ENCODE assay signal across 1 cellular context in the genomic region with DNA sequence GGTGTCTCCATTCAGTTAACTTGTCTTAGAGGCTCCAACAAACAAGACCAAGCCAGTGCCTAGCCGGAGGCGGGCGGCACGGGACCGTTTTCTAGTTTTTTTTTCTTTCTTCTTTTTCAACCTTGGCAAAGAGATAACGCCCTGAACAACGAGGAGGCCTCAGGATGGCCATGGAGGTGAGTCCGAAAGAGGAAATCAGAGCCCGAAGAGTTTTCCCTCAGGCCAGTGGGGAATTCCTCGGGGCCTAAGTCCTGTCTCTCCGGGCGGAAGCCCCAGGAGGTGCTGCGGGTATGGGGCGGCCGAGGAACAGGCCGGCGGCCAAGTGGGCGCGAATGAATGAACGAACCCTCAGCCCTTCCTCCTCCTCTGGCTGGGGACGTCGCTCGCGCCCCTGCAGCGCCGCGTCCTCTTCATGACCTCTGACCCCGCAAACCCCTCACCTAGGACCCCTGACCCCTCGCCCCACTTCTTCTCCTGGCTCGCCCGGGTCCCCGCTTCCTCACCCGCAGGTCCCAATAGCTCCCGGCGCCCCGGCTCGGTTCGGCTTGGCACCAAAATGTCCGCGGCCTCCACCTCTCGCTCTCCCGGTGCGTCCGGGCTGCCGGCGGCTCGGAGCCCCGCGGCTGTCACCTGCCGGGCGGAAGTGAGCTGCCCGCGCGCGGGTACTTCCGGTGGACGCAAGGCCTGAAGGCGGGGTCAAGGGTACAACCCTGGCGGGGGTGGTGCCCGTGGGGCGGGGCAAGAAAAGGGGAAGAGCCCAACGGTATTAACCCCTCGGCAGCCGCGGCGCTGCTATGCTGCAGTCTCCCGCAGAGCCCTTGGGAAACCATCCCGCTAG.
TF ChIP-seq lines count a peak whose summit lies in the region.

A gene (minus strand): TSS at position 650 of the 838 bp plus-strand sequence. CDS start 21,327 bp downstream, outside the sequence.

TF ChIP-seq in HepG2, 621 proteins besides CTCF, POLR2A, EP300 and RAD21 (continued from another document and continues in another):
- TF ChIP-seq, protein P1, sequence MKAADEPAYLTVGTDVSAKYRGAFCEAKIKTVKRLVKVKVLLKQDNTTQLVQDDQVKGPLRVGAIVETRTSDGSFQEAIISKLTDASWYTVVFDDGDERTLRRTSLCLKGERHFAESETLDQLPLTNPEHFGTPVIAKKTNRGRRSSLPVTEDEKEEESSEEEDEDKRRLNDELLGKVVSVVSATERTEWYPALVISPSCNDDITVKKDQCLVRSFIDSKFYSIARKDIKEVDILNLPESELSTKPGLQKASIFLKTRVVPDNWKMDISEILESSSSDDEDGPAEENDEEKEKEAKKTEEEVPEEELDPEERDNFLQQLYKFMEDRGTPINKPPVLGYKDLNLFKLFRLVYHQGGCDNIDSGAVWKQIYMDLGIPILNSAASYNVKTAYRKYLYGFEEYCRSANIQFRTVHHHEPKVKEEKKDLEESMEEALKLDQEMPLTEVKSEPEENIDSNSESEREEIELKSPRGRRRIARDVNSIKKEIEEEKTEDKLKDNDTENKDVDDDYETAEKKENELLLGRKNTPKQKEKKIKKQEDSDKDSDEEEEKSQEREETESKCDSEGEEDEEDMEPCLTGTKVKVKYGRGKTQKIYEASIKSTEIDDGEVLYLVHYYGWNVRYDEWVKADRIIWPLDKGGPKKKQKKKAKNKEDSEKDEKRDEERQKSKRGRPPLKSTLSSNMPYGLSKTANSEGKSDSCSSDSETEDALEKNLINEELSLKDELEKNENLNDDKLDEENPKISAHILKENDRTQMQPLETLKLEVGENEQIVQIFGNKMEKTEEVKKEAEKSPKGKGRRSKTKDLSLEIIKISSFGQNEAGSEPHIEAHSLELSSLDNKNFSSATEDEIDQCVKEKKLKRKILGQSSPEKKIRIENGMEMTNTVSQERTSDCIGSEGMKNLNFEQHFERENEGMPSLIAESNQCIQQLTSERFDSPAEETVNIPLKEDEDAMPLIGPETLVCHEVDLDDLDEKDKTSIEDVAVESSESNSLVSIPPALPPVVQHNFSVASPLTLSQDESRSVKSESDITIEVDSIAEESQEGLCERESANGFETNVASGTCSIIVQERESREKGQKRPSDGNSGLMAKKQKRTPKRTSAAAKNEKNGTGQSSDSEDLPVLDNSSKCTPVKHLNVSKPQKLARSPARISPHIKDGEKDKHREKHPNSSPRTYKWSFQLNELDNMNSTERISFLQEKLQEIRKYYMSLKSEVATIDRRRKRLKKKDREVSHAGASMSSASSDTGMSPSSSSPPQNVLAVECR (CRISPR knock-in tag; IDR thresholded peaks at IDR 0.05; ENCODE audit: borderline replicate concordance) = peak; percentile 97
- TF ChIP-seq KMT2A (CRISPR knock-in tag; IDR thresholded peaks at IDR 0.05) = peak; percentile 89
- TF ChIP-seq ZNF547 (CRISPR knock-in tag; IDR thresholded peaks at IDR 0.05) = 0 out of 2 replicates have a peak, but pooled peaks have one; percentile 59
- TF ChIP-seq, protein P2, sequence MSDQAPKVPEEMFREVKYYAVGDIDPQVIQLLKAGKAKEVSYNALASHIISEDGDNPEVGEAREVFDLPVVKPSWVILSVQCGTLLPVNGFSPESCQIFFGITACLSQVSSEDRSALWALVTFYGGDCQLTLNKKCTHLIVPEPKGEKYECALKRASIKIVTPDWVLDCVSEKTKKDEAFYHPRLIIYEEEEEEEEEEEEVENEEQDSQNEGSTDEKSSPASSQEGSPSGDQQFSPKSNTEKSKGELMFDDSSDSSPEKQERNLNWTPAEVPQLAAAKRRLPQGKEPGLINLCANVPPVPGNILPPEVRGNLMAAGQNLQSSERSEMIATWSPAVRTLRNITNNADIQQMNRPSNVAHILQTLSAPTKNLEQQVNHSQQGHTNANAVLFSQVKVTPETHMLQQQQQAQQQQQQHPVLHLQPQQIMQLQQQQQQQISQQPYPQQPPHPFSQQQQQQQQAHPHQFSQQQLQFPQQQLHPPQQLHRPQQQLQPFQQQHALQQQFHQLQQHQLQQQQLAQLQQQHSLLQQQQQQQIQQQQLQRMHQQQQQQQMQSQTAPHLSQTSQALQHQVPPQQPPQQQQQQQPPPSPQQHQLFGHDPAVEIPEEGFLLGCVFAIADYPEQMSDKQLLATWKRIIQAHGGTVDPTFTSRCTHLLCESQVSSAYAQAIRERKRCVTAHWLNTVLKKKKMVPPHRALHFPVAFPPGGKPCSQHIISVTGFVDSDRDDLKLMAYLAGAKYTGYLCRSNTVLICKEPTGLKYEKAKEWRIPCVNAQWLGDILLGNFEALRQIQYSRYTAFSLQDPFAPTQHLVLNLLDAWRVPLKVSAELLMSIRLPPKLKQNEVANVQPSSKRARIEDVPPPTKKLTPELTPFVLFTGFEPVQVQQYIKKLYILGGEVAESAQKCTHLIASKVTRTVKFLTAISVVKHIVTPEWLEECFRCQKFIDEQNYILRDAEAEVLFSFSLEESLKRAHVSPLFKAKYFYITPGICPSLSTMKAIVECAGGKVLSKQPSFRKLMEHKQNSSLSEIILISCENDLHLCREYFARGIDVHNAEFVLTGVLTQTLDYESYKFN (CRISPR knock-in tag; conservative IDR thresholded peaks at IDR 0.05) = peak; percentile 46; the same call in 1 of the 2 replicates
- no peak for TF ChIP-seq ZNF101 (CRISPR knock-in tag; IDR thresholded peaks at IDR 0.05; ENCODE audit: borderline replicate concordance, low read depth)
- TF ChIP-seq GZF1 (CRISPR knock-in tag; IDR thresholded peaks at IDR 0.05) = 0 out of 2 replicates have a peak, but pooled peaks have one; percentile 62
- no peak for TF ChIP-seq SP1 (IDR thresholded peaks at IDR 0.05)
- TF ChIP-seq SP1 (CRISPR knock-in tag; IDR thresholded peaks at IDR 0.05) = peak; percentile 57
- TF ChIP-seq SETDB1 (CRISPR knock-in tag; IDR thresholded peaks at IDR 0.05; ENCODE audit: borderline replicate concordance) = no peak
- TF ChIP-seq TP53 (CRISPR knock-in tag; conservative IDR thresholded peaks at IDR 0.05) = 0 out of 2 replicates have a peak, but pooled peaks have one; percentile 36
- peak; percentile 83 for TF ChIP-seq HOXA3 (CRISPR knock-in tag; IDR thresholded peaks at IDR 0.05)
- TF ChIP-seq SIX4 (CRISPR knock-in tag; IDR thresholded peaks at IDR 0.05) = no peak
- TF ChIP-seq ZNF264 (CRISPR knock-in tag; IDR thresholded peaks at IDR 0.05) = 0 out of 2 replicates have a peak, but pooled peaks have one; percentile 45
- no peak for TF ChIP-seq ZC3H4 (CRISPR knock-in tag; IDR thresholded peaks at IDR 0.05; ENCODE audit: borderline replicate concordance)
- TF ChIP-seq, protein P3, sequence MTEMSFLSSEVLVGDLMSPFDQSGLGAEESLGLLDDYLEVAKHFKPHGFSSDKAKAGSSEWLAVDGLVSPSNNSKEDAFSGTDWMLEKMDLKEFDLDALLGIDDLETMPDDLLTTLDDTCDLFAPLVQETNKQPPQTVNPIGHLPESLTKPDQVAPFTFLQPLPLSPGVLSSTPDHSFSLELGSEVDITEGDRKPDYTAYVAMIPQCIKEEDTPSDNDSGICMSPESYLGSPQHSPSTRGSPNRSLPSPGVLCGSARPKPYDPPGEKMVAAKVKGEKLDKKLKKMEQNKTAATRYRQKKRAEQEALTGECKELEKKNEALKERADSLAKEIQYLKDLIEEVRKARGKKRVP (CRISPR knock-in tag; IDR thresholded peaks at IDR 0.05) = no peak
- TF ChIP-seq, protein P4, sequence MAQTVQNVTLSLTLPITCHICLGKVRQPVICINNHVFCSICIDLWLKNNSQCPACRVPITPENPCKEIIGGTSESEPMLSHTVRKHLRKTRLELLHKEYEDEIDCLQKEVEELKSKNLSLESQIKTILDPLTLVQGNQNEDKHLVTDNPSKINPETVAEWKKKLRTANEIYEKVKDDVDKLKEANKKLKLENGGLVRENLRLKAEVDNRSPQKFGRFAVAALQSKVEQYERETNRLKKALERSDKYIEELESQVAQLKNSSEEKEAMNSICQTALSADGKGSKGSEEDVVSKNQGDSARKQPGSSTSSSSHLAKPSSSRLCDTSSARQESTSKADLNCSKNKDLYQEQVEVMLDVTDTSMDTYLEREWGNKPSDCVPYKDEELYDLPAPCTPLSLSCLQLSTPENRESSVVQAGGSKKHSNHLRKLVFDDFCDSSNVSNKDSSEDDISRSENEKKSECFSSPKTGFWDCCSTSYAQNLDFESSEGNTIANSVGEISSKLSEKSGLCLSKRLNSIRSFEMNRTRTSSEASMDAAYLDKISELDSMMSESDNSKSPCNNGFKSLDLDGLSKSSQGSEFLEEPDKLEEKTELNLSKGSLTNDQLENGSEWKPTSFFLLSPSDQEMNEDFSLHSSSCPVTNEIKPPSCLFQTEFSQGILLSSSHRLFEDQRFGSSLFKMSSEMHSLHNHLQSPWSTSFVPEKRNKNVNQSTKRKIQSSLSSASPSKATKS (CRISPR knock-in tag; IDR thresholded peaks at IDR 0.05) = peak; percentile 78; the same call in 1 of the 2 replicates
- peak; percentile 84; the same call in 1 of the 2 replicates for TF ChIP-seq KDM5B (CRISPR knock-in tag; IDR thresholded peaks at IDR 0.05; ENCODE audit: borderline replicate concordance)
- peak; percentile 54; the same call in 1 of the 2 replicates for TF ChIP-seq ZNF768 (CRISPR knock-in tag; IDR thresholded peaks at IDR 0.05)
- no peak for TF ChIP-seq ZNF224 (CRISPR knock-in tag; IDR thresholded peaks at IDR 0.05)
- TF ChIP-seq, protein P5, sequence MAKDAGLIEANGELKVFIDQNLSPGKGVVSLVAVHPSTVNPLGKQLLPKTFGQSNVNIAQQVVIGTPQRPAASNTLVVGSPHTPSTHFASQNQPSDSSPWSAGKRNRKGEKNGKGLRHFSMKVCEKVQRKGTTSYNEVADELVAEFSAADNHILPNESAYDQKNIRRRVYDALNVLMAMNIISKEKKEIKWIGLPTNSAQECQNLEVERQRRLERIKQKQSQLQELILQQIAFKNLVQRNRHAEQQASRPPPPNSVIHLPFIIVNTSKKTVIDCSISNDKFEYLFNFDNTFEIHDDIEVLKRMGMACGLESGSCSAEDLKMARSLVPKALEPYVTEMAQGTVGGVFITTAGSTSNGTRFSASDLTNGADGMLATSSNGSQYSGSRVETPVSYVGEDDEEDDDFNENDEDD (CRISPR knock-in tag; IDR thresholded peaks at IDR 0.05; ENCODE audit: borderline replicate concordance) = peak; percentile 67; the same call in 1 of the 2 replicates
- peak; percentile 92 for TF ChIP-seq ASH2L (IDR thresholded peaks at IDR 0.05; ENCODE audit: insufficient read length, low read depth, low read length)
- TF ChIP-seq, protein P6, sequence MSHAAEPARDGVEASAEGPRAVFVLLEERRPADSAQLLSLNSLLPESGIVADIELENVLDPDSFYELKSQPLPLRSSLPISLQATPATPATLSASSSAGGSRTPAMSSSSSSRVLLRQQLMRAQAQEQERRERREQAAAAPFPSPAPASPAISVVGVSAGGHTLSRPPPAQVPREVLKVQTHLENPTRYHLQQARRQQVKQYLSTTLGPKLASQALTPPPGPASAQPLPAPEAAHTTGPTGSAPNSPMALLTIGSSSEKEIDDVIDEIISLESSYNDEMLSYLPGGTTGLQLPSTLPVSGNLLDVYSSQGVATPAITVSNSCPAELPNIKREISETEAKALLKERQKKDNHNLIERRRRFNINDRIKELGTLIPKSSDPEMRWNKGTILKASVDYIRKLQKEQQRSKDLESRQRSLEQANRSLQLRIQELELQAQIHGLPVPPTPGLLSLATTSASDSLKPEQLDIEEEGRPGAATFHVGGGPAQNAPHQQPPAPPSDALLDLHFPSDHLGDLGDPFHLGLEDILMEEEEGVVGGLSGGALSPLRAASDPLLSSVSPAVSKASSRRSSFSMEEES (CRISPR knock-in tag; IDR thresholded peaks at IDR 0.05) = peak; percentile 25; the same call in 1 of the 2 replicates
- TF ChIP-seq, protein P7, sequence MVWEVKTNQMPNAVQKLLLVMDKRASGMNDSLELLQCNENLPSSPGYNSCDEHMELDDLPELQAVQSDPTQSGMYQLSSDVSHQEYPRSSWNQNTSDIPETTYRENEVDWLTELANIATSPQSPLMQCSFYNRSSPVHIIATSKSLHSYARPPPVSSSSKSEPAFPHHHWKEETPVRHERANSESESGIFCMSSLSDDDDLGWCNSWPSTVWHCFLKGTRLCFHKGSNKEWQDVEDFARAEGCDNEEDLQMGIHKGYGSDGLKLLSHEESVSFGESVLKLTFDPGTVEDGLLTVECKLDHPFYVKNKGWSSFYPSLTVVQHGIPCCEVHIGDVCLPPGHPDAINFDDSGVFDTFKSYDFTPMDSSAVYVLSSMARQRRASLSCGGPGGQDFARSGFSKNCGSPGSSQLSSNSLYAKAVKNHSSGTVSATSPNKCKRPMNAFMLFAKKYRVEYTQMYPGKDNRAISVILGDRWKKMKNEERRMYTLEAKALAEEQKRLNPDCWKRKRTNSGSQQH (CRISPR knock-in tag; IDR thresholded peaks at IDR 0.05; ENCODE audit: low read depth) = peak; percentile 89
- TF ChIP-seq, protein P8, sequence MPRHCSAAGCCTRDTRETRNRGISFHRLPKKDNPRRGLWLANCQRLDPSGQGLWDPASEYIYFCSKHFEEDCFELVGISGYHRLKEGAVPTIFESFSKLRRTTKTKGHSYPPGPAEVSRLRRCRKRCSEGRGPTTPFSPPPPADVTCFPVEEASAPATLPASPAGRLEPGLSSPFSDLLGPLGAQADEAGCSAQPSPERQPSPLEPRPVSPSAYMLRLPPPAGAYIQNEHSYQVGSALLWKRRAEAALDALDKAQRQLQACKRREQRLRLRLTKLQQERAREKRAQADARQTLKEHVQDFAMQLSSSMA (CRISPR knock-in tag; IDR thresholded peaks at IDR 0.05) = no peak
- TF ChIP-seq TGIF2 (CRISPR knock-in tag; IDR thresholded peaks at IDR 0.05) = peak; percentile 83
- TF ChIP-seq, protein P9, sequence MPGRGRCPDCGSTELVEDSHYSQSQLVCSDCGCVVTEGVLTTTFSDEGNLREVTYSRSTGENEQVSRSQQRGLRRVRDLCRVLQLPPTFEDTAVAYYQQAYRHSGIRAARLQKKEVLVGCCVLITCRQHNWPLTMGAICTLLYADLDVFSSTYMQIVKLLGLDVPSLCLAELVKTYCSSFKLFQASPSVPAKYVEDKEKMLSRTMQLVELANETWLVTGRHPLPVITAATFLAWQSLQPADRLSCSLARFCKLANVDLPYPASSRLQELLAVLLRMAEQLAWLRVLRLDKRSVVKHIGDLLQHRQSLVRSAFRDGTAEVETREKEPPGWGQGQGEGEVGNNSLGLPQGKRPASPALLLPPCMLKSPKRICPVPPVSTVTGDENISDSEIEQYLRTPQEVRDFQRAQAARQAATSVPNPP (CRISPR knock-in tag; IDR thresholded peaks at IDR 0.05) = 0 out of 2 replicates have a peak, but pooled peaks have one; percentile 38
- peak; percentile 55; the same call in 1 of the 2 replicates for TF ChIP-seq PPARG (CRISPR knock-in tag; conservative IDR thresholded peaks at IDR 0.05)
- 0 out of 2 replicates have a peak, but pooled peaks have one; percentile 70 for TF ChIP-seq ZNF772 (CRISPR knock-in tag; IDR thresholded peaks at IDR 0.05)
- TF ChIP-seq PHF5A (CRISPR knock-in tag; IDR thresholded peaks at IDR 0.05; ENCODE audit: low read depth, unreplicated experiment) = peak; percentile 58
- no peak for TF ChIP-seq GTF3A (CRISPR knock-in tag; conservative IDR thresholded peaks at IDR 0.05)
- TF ChIP-seq NFE2L2 (IDR thresholded peaks at IDR 0.05; ENCODE audit: low read length) = no peak
- peak; percentile 46; the same call in 1 of the 2 replicates for TF ChIP-seq TOPORS (CRISPR knock-in tag; IDR thresholded peaks at IDR 0.05)
- no peak for TF ChIP-seq ZNF746 (CRISPR knock-in tag; IDR thresholded peaks at IDR 0.05)
